ENCODE assay signal across 8 cellular contexts in genomic region chr20:2109425-2110210, GRCh38. TPM values are rescaled to one million over a fixed set of nuclear protein-coding genes. Genes with fewer than 3 reads are reported as not detected.
DNase-seq lines count a peak whose midpoint lies in the region; ATAC-seq and TF ChIP-seq lines count a peak whose summit lies in the region.

No MANE protein-coding gene starts in this region.

- no peaks in the 10 kb centered on the region for H3K9me3 Mint-ChIP-seq in T-helper 2 cell treated with Interferon-gamma antibody and Interleukin-4, amounts not matched to agents 5 μg/mL and 100 μg/mL, for 36 hours

- intact Hi-C loops in colonic mucosa (cut with DNase I) (no loop called here), testis (cut with DNase I; ENCODE audit: low total_unique reads) (no loop called here)

- TF ChIP-seq POLR2A in testis (IDR thresholded peaks at IDR 0.05) = no peak

- no peak for ATAC-seq in HG03520 (IDR thresholded peaks at IDR 0.05; ENCODE audit: unreplicated experiment)

- H3K27ac Mint-ChIP-seq in T-helper 2 cell treated with Interferon-gamma antibody and Interleukin-4, amounts not matched to agents 5 μg/mL and 100 μg/mL, for 36 hours = peak overlapping the region; percentile 74

- no peak for DNase-seq in T-helper 2 cell treated with Interferon-gamma antibody and Interleukin-4, amounts not matched to agents 5 μg/mL and 100 μg/mL, for 36 hours (ENCODE audit: low spot score)
- DNase-seq in T-helper 2 cell (no peak), colonic mucosa (peak; percentile 32), testis (peak; percentile 75), D341Med (ENCODE audit: low spot score) (no peak), SW480 (ENCODE audit: low spot score) (no peak)

- no peak for TF ChIP-seq RAD21 in liver (IDR thresholded peaks at IDR 0.05)

- no peaks in the 10 kb centered on the region for H3K27me3 Mint-ChIP-seq in T-helper 2 cell treated with Interferon-gamma antibody and Interleukin-4, amounts not matched to agents 5 μg/mL and 100 μg/mL, for 36 hours (ENCODE audit: low read depth)

- no peak overlapping the region for H3K4me3 ChIP-seq in colonic mucosa
- no peak overlapping the region for H3K4me3 ChIP-seq in liver (ENCODE audit: low read depth in 1 of 3, low read length in 3 of 3)
- no peak overlapping the region for H3K4me3 ChIP-seq in testis

- no peak overlapping the region for H3K9ac ChIP-seq in colonic mucosa (ENCODE audit: low read depth in 2 of 2, low read length in 2 of 2)
- no peak overlapping the region for H3K9ac ChIP-seq in liver (ENCODE audit: low read depth in 1 of 2, low read length in 2 of 2)

- 69% methylated on average over 6 of the region's 6 CpGs for WGBS in liver
- WGBS in testis, 2 donors = 47 to 57% methylated on average over 6 of the region's 6 CpGs

- peaks cover 37% of the 10 kb centered on the region for H3K4me1 Mint-ChIP-seq in T-helper 2 cell treated with Interferon-gamma antibody and Interleukin-4, amounts not matched to agents 5 μg/mL and 100 μg/mL, for 36 hours (ENCODE audit: low read depth)

- H3K27ac ChIP-seq in colonic mucosa (no peak overlapping the region), liver (ENCODE audit: low read depth in 1 of 2, low read length in 2 of 2) (no peak overlapping the region), testis (no peak overlapping the region)

- peak overlapping the region; percentile 22 for H3K4me3 Mint-ChIP-seq in T-helper 2 cell treated with Interferon-gamma antibody and Interleukin-4, amounts not matched to agents 5 μg/mL and 100 μg/mL, for 36 hours

- H3K27me3 ChIP-seq in colonic mucosa = no peaks in the 10 kb centered on the region
- no peaks in the 10 kb centered on the region for H3K27me3 ChIP-seq in liver (ENCODE audit: control insufficient read depth in 4 of 4, insufficient read depth in 4 of 4, low read length in 3 of 4)
- no peaks in the 10 kb centered on the region for H3K27me3 ChIP-seq in testis

- H3K4me1 ChIP-seq in colonic mucosa (peaks cover 17% of the 10 kb centered on the region), liver (ENCODE audit: control insufficient read depth in 4 of 4, insufficient read depth in 4 of 4, low read length in 3 of 4) (peaks cover 2 to 14% (median 10%) of the 10 kb centered on the region in 4 donors), testis (peaks cover 31% of the 10 kb centered on the region)

- no peaks in the 10 kb centered on the region for H3K9me3 ChIP-seq in colonic mucosa
- H3K9me3 ChIP-seq in liver (ENCODE audit: control insufficient read depth in 4 of 4, low read length in 3 of 4) = no peaks in the 10 kb centered on the region
- no peaks in the 10 kb centered on the region for H3K9me3 ChIP-seq in testis

- no peaks in the 10 kb centered on the region for H3K36me3 ChIP-seq in colonic mucosa
- H3K36me3 ChIP-seq in liver (ENCODE audit: control insufficient read depth in 4 of 4, insufficient read depth in 3 of 4, low read depth in 1 of 4, low read length in 3 of 4) = peaks cover 0 to 4% (median 0%) of the 10 kb centered on the region in 4 donors
- H3K36me3 ChIP-seq in testis (ENCODE audit: low read depth, missing control alignments) = no peaks in the 10 kb centered on the region

- TF ChIP-seq CTCF in colonic mucosa (IDR thresholded peaks at IDR 0.05) (no peak), liver (IDR thresholded peaks at IDR 0.05; ENCODE audit: low read depth, low read length, missing input control) (no peak), testis (IDR thresholded peaks at IDR 0.05) (no peak)

- H3K36me3 Mint-ChIP-seq in T-helper 2 cell treated with Interferon-gamma antibody and Interleukin-4, amounts not matched to agents 5 μg/mL and 100 μg/mL, for 36 hours (ENCODE audit: low read depth) = peaks cover 39% of the 10 kb centered on the region

TF ChIP-seq in liver, 16 proteins besides CTCF, POLR2A, EP300 and RAD21:
- TF ChIP-seq NR2F2 (IDR thresholded peaks at IDR 0.05) (peak; percentile 58), RXRA (IDR thresholded peaks at IDR 0.05) (no peak), JUND (IDR thresholded peaks at IDR 0.05) (no peak), YY1 (IDR thresholded peaks at IDR 0.05) (no peak)
- TF ChIP-seq, protein P1, sequence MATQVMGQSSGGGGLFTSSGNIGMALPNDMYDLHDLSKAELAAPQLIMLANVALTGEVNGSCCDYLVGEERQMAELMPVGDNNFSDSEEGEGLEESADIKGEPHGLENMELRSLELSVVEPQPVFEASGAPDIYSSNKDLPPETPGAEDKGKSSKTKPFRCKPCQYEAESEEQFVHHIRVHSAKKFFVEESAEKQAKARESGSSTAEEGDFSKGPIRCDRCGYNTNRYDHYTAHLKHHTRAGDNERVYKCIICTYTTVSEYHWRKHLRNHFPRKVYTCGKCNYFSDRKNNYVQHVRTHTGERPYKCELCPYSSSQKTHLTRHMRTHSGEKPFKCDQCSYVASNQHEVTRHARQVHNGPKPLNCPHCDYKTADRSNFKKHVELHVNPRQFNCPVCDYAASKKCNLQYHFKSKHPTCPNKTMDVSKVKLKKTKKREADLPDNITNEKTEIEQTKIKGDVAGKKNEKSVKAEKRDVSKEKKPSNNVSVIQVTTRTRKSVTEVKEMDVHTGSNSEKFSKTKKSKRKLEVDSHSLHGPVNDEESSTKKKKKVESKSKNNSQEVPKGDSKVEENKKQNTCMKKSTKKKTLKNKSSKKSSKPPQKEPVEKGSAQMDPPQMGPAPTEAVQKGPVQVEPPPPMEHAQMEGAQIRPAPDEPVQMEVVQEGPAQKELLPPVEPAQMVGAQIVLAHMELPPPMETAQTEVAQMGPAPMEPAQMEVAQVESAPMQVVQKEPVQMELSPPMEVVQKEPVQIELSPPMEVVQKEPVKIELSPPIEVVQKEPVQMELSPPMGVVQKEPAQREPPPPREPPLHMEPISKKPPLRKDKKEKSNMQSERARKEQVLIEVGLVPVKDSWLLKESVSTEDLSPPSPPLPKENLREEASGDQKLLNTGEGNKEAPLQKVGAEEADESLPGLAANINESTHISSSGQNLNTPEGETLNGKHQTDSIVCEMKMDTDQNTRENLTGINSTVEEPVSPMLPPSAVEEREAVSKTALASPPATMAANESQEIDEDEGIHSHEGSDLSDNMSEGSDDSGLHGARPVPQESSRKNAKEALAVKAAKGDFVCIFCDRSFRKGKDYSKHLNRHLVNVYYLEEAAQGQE (IDR thresholded peaks at IDR 0.05) = no peak

RNA-seq across cellular contexts. Expression of gene STK35, which starts 8.0 kb away (rescaled TPM):
- total RNA-seq in colonic mucosa (10 to 100 TPM; 25.8 to 26.7 TPM), liver (10 to 100 TPM; 15.6 to 18.5 TPM), testis (10 to 100 TPM; 73.0 to 82.8 TPM)
- polyA plus RNA-seq in liver (1 to 10 TPM; 2.5 to 4.3 TPM), testis (ENCODE audit: insufficient read depth, low read depth, low replicate concordance) (46.3 TPM)

Comparison
In these comparisons a context has a peak if more than half of its experiments do, and no peak if none do; other contexts are left out.
1. DNase-seq: peak in colonic mucosa (single experiment) and testis (single experiment); none in T-helper 2 cell treated with Interferon-gamma antibody and Interleukin-4, amounts not matched to agents 5 μg/mL and 100 μg/mL, for 36 hours (single experiment), T-helper 2 cell (0 of 5), D341Med (single experiment) and SW480 (single experiment).